14 cellular contexts compared by ENCODE assay signal in the genomic region with DNA sequence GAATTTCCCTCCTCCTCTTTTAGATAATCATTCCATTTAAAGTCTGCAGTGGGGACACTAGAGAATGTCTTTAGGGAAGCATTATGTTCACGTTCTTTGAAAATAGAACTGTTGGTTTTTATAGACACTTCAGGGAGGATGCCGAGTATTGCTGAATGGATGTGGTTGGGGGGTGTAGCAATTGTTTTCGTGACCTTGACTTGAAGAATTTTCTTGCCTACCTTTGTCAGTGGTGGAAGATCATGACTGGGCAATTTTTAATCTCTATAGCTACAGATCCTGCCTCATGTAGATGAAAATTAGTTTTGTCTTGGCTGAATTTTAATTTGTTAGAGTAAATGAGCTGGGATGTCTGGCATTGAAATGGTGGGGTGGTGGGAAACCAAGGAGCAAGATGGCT. TPM values are rescaled to one million over a fixed set of nuclear protein-coding genes. Genes with fewer than 3 reads are reported as not detected.
"Had no signal": no experiment of that assay in that cellular context is flagged by ENCODE, and none has a peak within 500 bp of the region (broad histone marks: within the 10 kb centered on the region; RNA-seq: fewer than 3 reads in every experiment).

No MANE protein-coding gene starts in this region.

- ATAC-seq: natural killer cell, upper lobe of right lung had no signal

- H2AFZ ChIP-seq: hepatocyte had no signal

- H3K9me3 ChIP-seq: adrenal gland, colonic mucosa, left ventricle myocardium inferior, upper lobe of right lung had no signal

- H3K27ac Mint-ChIP-seq: activated T-helper 2 cell treated with anti-CD3 and anti-CD28 coated beads, Interferon-gamma antibody, Interleukin-2, Interleukin-4, amounts not matched to agents 10 μg/mL and 5 μg/mL and 100 μg/mL, durations not matched to agents 14 hours and 24 hours and 36 hours; memory B cell; natural killer cell; stimulated activated naive CD8-positive, alpha-beta T cell treated with anti-CD3 and anti-CD28 coated beads, Interleukin-15, Interleukin-2, amounts not matched to agents 100 ng/mL and 50 ng/mL, for 24 hours had no signal

- DNase-seq: activated naive CD4-positive, alpha-beta T cell treated with anti-CD3 and anti-CD28 coated beads, Interleukin-2, amount 50 U/mL, for 16 hours; adrenal gland; caudate nucleus; colonic mucosa; effector CD4-positive, alpha-beta T cell; kidney; left ventricle myocardium inferior; natural killer cell; stimulated activated CD4-positive, alpha-beta T cell treated with anti-CD3 and anti-CD28 coated beads, Interleukin-4, amount 100 ng/mL, for 1 hour; upper lobe of right lung had no signal

- H3K36me3 ChIP-seq: adrenal gland, colonic mucosa, left ventricle myocardium inferior, upper lobe of right lung had no signal

- H3K27me3 ChIP-seq: adrenal gland, colonic mucosa, hepatocyte, upper lobe of right lung had no signal

- H3K4me3 Mint-ChIP-seq: memory B cell; natural killer cell; stimulated activated naive CD8-positive, alpha-beta T cell treated with anti-CD3 and anti-CD28 coated beads, Interleukin-15, Interleukin-2, amounts not matched to agents 100 ng/mL and 50 ng/mL, for 24 hours had no signal

- H3K4me2 ChIP-seq: hepatocyte had no signal

- H3K27ac ChIP-seq: adrenal gland, colonic mucosa, hepatocyte, left ventricle myocardium inferior, upper lobe of right lung had no signal

- H3K27me3 Mint-ChIP-seq: memory B cell; stimulated activated naive CD8-positive, alpha-beta T cell treated with anti-CD3 and anti-CD28 coated beads, Interleukin-15, Interleukin-2, amounts not matched to agents 100 ng/mL and 50 ng/mL, for 24 hours had no signal

- H3K4me3 ChIP-seq: adrenal gland, colonic mucosa, hepatocyte, left ventricle myocardium inferior, upper lobe of right lung had no signal

- H3K9me3 Mint-ChIP-seq: activated T-helper 2 cell treated with anti-CD3 and anti-CD28 coated beads, Interferon-gamma antibody, Interleukin-2, Interleukin-4, amounts not matched to agents 10 μg/mL and 5 μg/mL and 100 μg/mL, durations not matched to agents 14 hours and 24 hours and 36 hours; memory B cell; natural killer cell; stimulated activated naive CD8-positive, alpha-beta T cell treated with anti-CD3 and anti-CD28 coated beads, Interleukin-15, Interleukin-2, amounts not matched to agents 100 ng/mL and 50 ng/mL, for 24 hours had no signal

- H3K36me3 Mint-ChIP-seq: memory B cell, natural killer cell had no signal

RNA-seq across cellular contexts. Expression of gene NMNAT2, which starts 57.9 kb away (rescaled TPM):
- total RNA-seq: activated T-helper 2 cell treated with anti-CD3 and anti-CD28 coated beads, Interferon-gamma antibody, Interleukin-2, Interleukin-4, amounts not matched to agents 10 μg/mL and 5 μg/mL and 100 μg/mL, durations not matched to agents 14 hours and 24 hours and 36 hours; natural killer cell had no signal
